8 cellular contexts compared by ENCODE assay signal in the genomic region with DNA sequence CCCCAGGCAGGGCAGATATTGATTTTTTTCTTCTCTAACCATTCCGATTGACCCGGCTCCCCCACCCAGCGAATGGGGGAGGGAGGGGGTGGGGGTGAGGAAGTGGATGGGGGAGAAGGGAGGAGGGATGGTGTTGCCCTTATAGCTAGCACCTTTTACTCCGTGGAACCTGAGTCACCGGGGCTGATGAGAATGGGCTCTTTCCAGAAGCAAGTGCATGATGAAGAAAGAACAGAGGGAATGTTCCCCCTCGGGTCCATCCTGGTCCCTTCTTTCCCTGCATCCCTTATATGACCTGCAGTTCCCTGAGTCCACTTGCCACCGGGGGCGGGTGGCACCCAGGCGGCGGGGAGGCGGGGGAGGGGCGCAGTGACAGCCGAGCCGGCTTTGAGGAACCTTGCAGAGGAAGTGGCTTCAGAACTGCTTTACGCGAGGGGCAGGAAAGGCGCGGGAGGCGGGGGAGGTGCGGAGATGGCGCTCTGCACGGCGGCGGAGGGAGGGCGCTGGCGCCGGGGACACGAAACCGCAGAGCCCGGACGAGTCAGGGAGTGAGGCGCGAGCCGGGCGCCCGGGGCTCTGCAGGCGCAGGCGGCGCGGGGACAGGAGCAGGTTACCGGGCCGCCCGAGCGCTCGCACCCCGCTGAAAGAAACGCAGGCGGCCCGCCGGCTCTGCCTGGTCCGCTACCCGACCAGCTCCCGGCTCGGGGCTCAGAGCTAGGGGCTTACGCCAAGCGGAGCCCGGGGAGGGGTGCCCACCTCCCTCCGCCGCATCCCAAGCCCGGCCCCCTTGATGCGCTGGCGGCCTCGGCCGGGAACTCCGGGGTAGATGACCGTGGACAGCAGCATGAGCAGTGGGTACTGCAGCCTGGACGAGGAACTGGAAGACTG. TPM values are rescaled to one million over a fixed set of nuclear protein-coding genes. Genes with fewer than 3 reads are reported as not detected.
DNase-seq lines count a peak whose midpoint lies in the region; ATAC-seq and TF ChIP-seq lines count a peak whose summit lies in the region.

No MANE protein-coding gene starts in this region.

- DNase-seq in NCI-H1694 treated with DMSO at 0.1 percent for 48 hours (lab: John Stamatoyannopoulos, UW) (peak; percentile 20), NCI-H1694 (lab: John Stamatoyannopoulos, UW) (no peak), NCI-H82 (lab: John Stamatoyannopoulos, UW) (peak; percentile 82), dorsolateral prefrontal cortex (peak; percentile 47 to 85 (median 75)), memory B cell (ENCODE audit: low spot score in 2 of 2) (peak; percentile 81 to 82)
- peak; percentile 91 to 93 for DNase-seq in activated CD4-positive, alpha-beta T cell treated with anti-CD3 and anti-CD28 coated beads, Interleukin-2, amount 50 U/mL, for 48 hours
- peak; percentile 79 for DNase-seq in stimulated activated CD8-positive, alpha-beta memory T cell treated with anti-CD3 and anti-CD28 coated beads, Interleukin-12 subunit alpha, Interleukin-12 subunit beta, amount 100 ng/mL, for 1 hour (ENCODE audit: low read depth)

- H3K9me3 Mint-ChIP-seq in memory B cell: no peaks in the 10 kb centered on the region

- peak overlapping the region; percentile 45 to 95 (median 69) for H3K4me3 ChIP-seq in dorsolateral prefrontal cortex

- H3K27ac ChIP-seq in dorsolateral prefrontal cortex: peak overlapping the region in 58 of 59 donors; percentile 13 to 91 (median 77)

- no peaks in the 10 kb centered on the region for H3K27me3 ChIP-seq in dorsolateral prefrontal cortex

- no peaks in the 10 kb centered on the region for H3K27me3 Mint-ChIP-seq in memory B cell

- TF ChIP-seq CTCF in dorsolateral prefrontal cortex (IDR thresholded peaks at IDR 0.05 in 54 of 56, conservative IDR thresholded peaks at IDR 0.05 in 2 of 56; ENCODE audit: low read depth in 1 of 56, partially characterized antibody in 56 of 56): peak in 1 of 56 donors; percentile 10

- peak overlapping the region; percentile 97 for H3K27ac Mint-ChIP-seq in memory B cell

- H3K4me1 Mint-ChIP-seq in memory B cell: peaks cover 36% of the 10 kb centered on the region

- H3K36me3 Mint-ChIP-seq in memory B cell: peaks cover 2% of the 10 kb centered on the region

- peak overlapping the region; percentile 99 for H3K4me3 Mint-ChIP-seq in memory B cell

- peak; percentile 42 for ATAC-seq in HG03097 (IDR thresholded peaks at IDR 0.05; ENCODE audit: low FRiP score, unreplicated experiment)
- peak; percentile 75 for ATAC-seq in memory B cell (ENCODE audit: low read depth)

- intact Hi-C loops in dorsolateral prefrontal cortex (cut with DNase I): loop anchor here in 1 of 2 donors (5.0 kb wide), 1 partner anchor 55 kb away; no protein-coding TSS in a partner anchor

RNA-seq across cellular contexts. Expression of a gene that starts 49.7 kb away (rescaled TPM):
- total RNA-seq in dorsolateral prefrontal cortex: 10 to 100 TPM in 118 of 120 experiments, 1 to 10 TPM in 2; 7.5 to 31.8 (median 17.5) TPM

RNA-seq across cellular contexts. Expression of a gene that starts 55.3 kb away (rescaled TPM):
- 10 to 100 TPM; 19.2 to 56.2 (median 35.0) TPM for total RNA-seq in dorsolateral prefrontal cortex
